8 cellular contexts compared by ENCODE assay signal in genomic region chr2:28413152-28413895, GRCh38. TPM values are rescaled to one million over a fixed set of nuclear protein-coding genes. Genes with fewer than 3 reads are reported as not detected.
DNase-seq lines count a peak whose midpoint lies in the region; ATAC-seq and TF ChIP-seq lines count a peak whose summit lies in the region.

No MANE protein-coding gene starts in this region.

- intact Hi-C loops in ascending aorta (cut with DNase I), result no loop called here
- intact Hi-C loops in left lung (cut with DNase I), result no loop called here

- H3K9me3 ChIP-seq in BLaER1 (no peaks in the 10 kb centered on the region), KOPT-K1 (ENCODE audit: insufficient read depth, low read length, poor library complexity, severe bottlenecking) (no peaks in the 10 kb centered on the region), ascending aorta (no peaks in the 10 kb centered on the region), left lung (no peaks in the 10 kb centered on the region)

- H3K4me3 ChIP-seq in BLaER1, result no peak overlapping the region
- peak overlapping the region in 1 of 2 donors; percentile 9 for H3K4me3 ChIP-seq in ascending aorta
- H3K4me3 ChIP-seq in left lung, result no peak overlapping the region

- H3K36me3 ChIP-seq in BLaER1 (peaks cover 60% of the 10 kb centered on the region), KOPT-K1 (ENCODE audit: insufficient read depth, low read length) (no peaks in the 10 kb centered on the region), ascending aorta (peaks cover 78 to 91% of the 10 kb centered on the region in 2 donors), left lung (peaks cover 0 to 100% of the 10 kb centered on the region in 2 donors)

- H3K9ac ChIP-seq in BLaER1, result 0 out of 2 replicates have a peak overlapping the region, but pooled peaks have one; percentile 15

- no peak for DNase-seq in ascending aorta (ENCODE audit: low spot score in 2 of 2)
- DNase-seq in left lung, result peak in 1 of 2 donors; percentile 47

- H3K4me1 ChIP-seq in BLaER1, result peaks cover 44% of the 10 kb centered on the region
- H3K4me1 ChIP-seq in ascending aorta, result peaks cover 14 to 35% of the 10 kb centered on the region in 2 donors
- peaks cover 0 to 61% of the 10 kb centered on the region in 2 donors for H3K4me1 ChIP-seq in left lung

- H3K27me3 ChIP-seq in BLaER1 (no peaks in the 10 kb centered on the region), ascending aorta (no peaks in the 10 kb centered on the region), left lung (no peaks in the 10 kb centered on the region)

- H3K4me2 ChIP-seq in BLaER1, result no peak overlapping the region

- H4K20me1 ChIP-seq in BLaER1, result no peaks in the 10 kb centered on the region

- TF ChIP-seq CTCF in ascending aorta (IDR thresholded peaks at IDR 0.05) (peak in 2 of 3 experiments; percentile 10 to 33), left lung (IDR thresholded peaks at IDR 0.05) (no peak)

- H3K27ac ChIP-seq in BLaER1, result peak overlapping the region; percentile 49
- H3K27ac ChIP-seq in KOPT-K1 (ENCODE audit: low read depth, low read length, poor library complexity, severe bottlenecking), result peak overlapping the region; percentile 25
- peak overlapping the region; percentile 6 to 44 for H3K27ac ChIP-seq in ascending aorta
- peak overlapping the region in 1 of 2 donors; percentile 9 for H3K27ac ChIP-seq in left lung

- peak; percentile 22 for ATAC-seq in left lung
- ATAC-seq in HG02885 (IDR thresholded peaks at IDR 0.05; ENCODE audit: poor library complexity, unreplicated experiment), result no peak
- ATAC-seq in GM21528 (IDR thresholded peaks at IDR 0.05; ENCODE audit: low FRiP score, unreplicated experiment), result no peak
- ATAC-seq in GM18868 (IDR thresholded peaks at IDR 0.05; ENCODE audit: unreplicated experiment), result no peak
- ATAC-seq in HG03039 (IDR thresholded peaks at IDR 0.05; ENCODE audit: unreplicated experiment), result no peak

RNA-seq across cellular contexts. Expression of gene FOSL2, which starts 20.7 kb away (rescaled TPM):
- total RNA-seq in ascending aorta (185 TPM), left lung (100 to 1,000 TPM in 1 of 2 donors, 10 to 100 TPM in 1; 83.4 to 114 TPM)

Comparison
In these comparisons a context has a peak if more than half of its experiments do, and no peak if none do; other contexts are left out.
1. CTCF ChIP-seq: peak in ascending aorta (2 of 3); none in left lung (0 of 2).